In the genomic region with DNA sequence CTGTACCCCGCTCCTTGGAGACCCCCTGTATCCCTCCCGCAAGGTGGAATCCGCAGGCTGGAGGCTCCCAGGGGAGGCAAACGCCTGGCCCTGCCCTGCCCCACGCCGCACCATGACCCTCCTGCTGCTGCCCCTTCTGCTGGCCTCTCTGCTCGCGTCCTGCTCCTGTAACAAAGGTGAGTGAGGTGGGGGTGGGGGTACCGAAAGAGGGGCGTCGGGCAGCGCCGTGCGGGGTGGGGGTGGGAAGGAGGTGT, we compare ENCODE assay signal across 8 cellular contexts. TPM values are rescaled to one million over a fixed set of nuclear protein-coding genes. Genes with fewer than 3 reads are reported as not detected.
DNase-seq lines count a peak whose midpoint lies in the region; ATAC-seq, FAIRE-seq and TF ChIP-seq lines count a peak whose summit lies in the region.

No MANE protein-coding gene starts in this region.

- peak overlapping the region; percentile 95 for H3K4me3 Mint-ChIP-seq in memory B cell

- H3K27ac ChIP-seq in A673 (ENCODE audit: low read depth, low read length, poor library complexity, severe bottlenecking) (peak overlapping the region; percentile 58), K562 (ENCODE audit: extremely low read depth, low read depth, low read length) (peak overlapping the region; percentile 81; the same call in 1 of the 3 replicates), aorta (ENCODE audit: low read depth in 1 of 2, low read length in 2 of 2) (peak overlapping the region in 1 of 2 donors; percentile 35)

- peaks cover 35% of the 10 kb centered on the region for H3K79me2 ChIP-seq in K562 (ENCODE audit: control insufficient read depth, insufficient read depth, low read length)

- no peak for TF ChIP-seq CTCF in A673 (conservative IDR thresholded peaks at IDR 0.05; ENCODE audit: low read depth, low read length)
- no peak for TF ChIP-seq CTCF in K562 (IDR thresholded peaks at IDR 0.05 in 2 of 3, conservative IDR thresholded peaks at IDR 0.05 in 1 of 3; ENCODE audit: insufficient read depth in 2 of 3, low read depth in 1 of 3, low read length in 3 of 3)

- CTCF ChIA-PET in A673 (lab: Charles Lee) (no interaction called here), K562 (lab: Yijun Ruan, JAX; ENCODE audit: low intra/inter-chr PET ratio) (no interaction called here)

- no peak for TF ChIP-seq EP300 in K562 (IDR thresholded peaks at IDR 0.05; ENCODE audit: low read length)

- H3K4me1 Mint-ChIP-seq in memory B cell = peaks cover 24% of the 10 kb centered on the region

- H3K36me3 Mint-ChIP-seq in memory B cell = peaks cover 6% of the 10 kb centered on the region

- FAIRE-seq in K562 (lab: Jason Lieb, UNC) (no peak), GM19239 (lab: Jason Lieb, UNC) (no peak)

- H3K27me3 Mint-ChIP-seq in memory B cell = no peaks in the 10 kb centered on the region

- TF ChIP-seq POLR2A in K562 (conservative IDR thresholded peaks at IDR 0.05) = no peak

- 0 out of 2 replicates have a peak, but pooled peaks cover 2% of the 10 kb centered on the region for H4K20me1 ChIP-seq in K562 (replicated peaks; ENCODE audit: control insufficient read depth, insufficient read depth, low read length)

- H3K4me1 ChIP-seq in A673 (ENCODE audit: insufficient read depth, low read length, poor library complexity, severe bottlenecking) (no peaks in the 10 kb centered on the region), K562 (replicated peaks in 1 of 2; ENCODE audit: control insufficient read depth in 2 of 2, insufficient read depth in 2 of 2, low read length in 2 of 2) (peaks cover 28 to 49% of the 10 kb centered on the region in 2 experiments), aorta (ENCODE audit: control insufficient read depth in 1 of 2, insufficient read depth in 2 of 2, low read length in 2 of 2) (no peaks in the 10 kb centered on the region)

- H3K4me3 ChIP-seq in A673 (ENCODE audit: low read depth, low read length, poor library complexity, severe bottlenecking) (peak overlapping the region; percentile 59), K562 (peak overlapping the region; percentile 61), aorta (ENCODE audit: low read length in 2 of 2) (peak overlapping the region; percentile 37 to 66)

- no peaks in the 10 kb centered on the region for H3K9me1 ChIP-seq in K562 (ENCODE audit: control insufficient read depth, insufficient read depth, low read length)

- intact Hi-C loops in A673 (cut with micrococcal nuclease; ENCODE audit: unreplicated experiment) = no loop called here
- intact Hi-C loops in K562 (cut with micrococcal nuclease) = no loop called here
- intact Hi-C loops in aorta (cut with DNase I) = no loop called here

- H3K4me2 ChIP-seq in K562 (ENCODE audit: insufficient read depth, low read length) = peak overlapping the region; percentile 88

- no TSS peak for BruUV-seq in A673 (replicated peaks; lab: Mats Ljungman, UMichigan)
- BruUV-seq in K562 (replicated peaks; lab: Mats Ljungman, UMichigan) = no TSS peak

- H3K36me3 ChIP-seq in A673 (ENCODE audit: insufficient read depth, low read length, poor library complexity, severe bottlenecking) (no peaks in the 10 kb centered on the region), K562 (ENCODE audit: control insufficient read depth, insufficient read depth, low read length) (peaks cover 19% of the 10 kb centered on the region; the same call in 2 of the 3 replicates), aorta (ENCODE audit: control insufficient read depth in 1 of 2, insufficient read depth in 2 of 2, low read length in 1 of 2) (no peaks in the 10 kb centered on the region)

- H3K27me3 ChIP-seq in A673 (replicated peaks; ENCODE audit: insufficient read depth, low read depth, low read length, poor library complexity) = no peaks in the 10 kb centered on the region
- no peaks in the 10 kb centered on the region for H3K27me3 ChIP-seq in K562 (ENCODE audit: control insufficient read depth in 2 of 2, insufficient read depth in 2 of 2, low read length in 2 of 2)
- no peaks in the 10 kb centered on the region for H3K27me3 ChIP-seq in aorta (ENCODE audit: control insufficient read depth in 1 of 2, insufficient read depth in 2 of 2, low read length in 1 of 2)

- H2AFZ ChIP-seq in K562 (ENCODE audit: low read depth, low read length) = peak overlapping the region; percentile 84; the same call in 1 of the 2 replicates

- ATAC-seq in HG02759 (IDR thresholded peaks at IDR 0.05; ENCODE audit: unreplicated experiment) (peak; percentile 16), K562 (peak; percentile 13), memory B cell (ENCODE audit: low read depth) (peak; percentile 9), aorta (ENCODE audit: low FRiP score) (no peak), GM19397 (IDR thresholded peaks at IDR 0.05; ENCODE audit: unreplicated experiment) (no peak)

- POLR2A ChIA-PET in A673 (lab: Charles Lee; ENCODE audit: low non-redundant PET) (no interaction called here), K562 (lab: Yijun Ruan, JAX) (interaction anchor here (1.0 kb wide), 1 partner anchor 15 kb away, joined by 3 read pairs; no protein-coding TSS in a partner anchor)

- in situ Hi-C loops in K562 (cut with MboI) = no loop called here

- peak overlapping the region; percentile 68 to 91; a peak in 3 of 4 replicates for H3K9ac ChIP-seq in K562 (ENCODE audit: insufficient read depth in 1 of 2, low read depth in 2 of 2, low read length in 2 of 2)

- DNase-seq in A673 (ENCODE audit: low spot score) (no peak), K562 (ENCODE audit: extremely low read depth in 1 of 4, low spot score in 3 of 4) (no peak), memory B cell (ENCODE audit: low spot score in 2 of 2) (no peak), aorta (no peak), HUDEP-2 (lab: John Stamatoyannopoulos, UW; ENCODE audit: unreplicated experiment in 76 of 76) (no peak), GM19239 (ENCODE audit: insufficient read length, low spot score) (no peak)

- no peaks in the 10 kb centered on the region for H3K9me3 Mint-ChIP-seq in memory B cell

- peak overlapping the region; percentile 54 for H3K27ac Mint-ChIP-seq in memory B cell

- WGBS in K562 (ENCODE audit: insufficient coverage, low coverage, missing lambda C conversion rate) = 3% methylated on average over 6 of the region's 14 CpGs
- 0 to 1% methylated on average over 7 to 14 of the region's 14 CpGs for WGBS in aorta, 2 donors

- no peak for TF ChIP-seq RAD21 in K562 (CRISPR knock-in tag; conservative IDR thresholded peaks at IDR 0.05 in 1 of 2, IDR thresholded peaks at IDR 0.05 in 1 of 2)

- H3K9me3 ChIP-seq in A673 (ENCODE audit: low read depth, low read length, poor library complexity, severe bottlenecking) = no peaks in the 10 kb centered on the region
- no peaks in the 10 kb centered on the region for H3K9me3 ChIP-seq in K562 (replicated peaks; ENCODE audit: control insufficient read depth, insufficient read depth, low read depth, low read length)
- no peaks in the 10 kb centered on the region for H3K9me3 ChIP-seq in aorta (ENCODE audit: control insufficient read depth, low read length)

RNA-seq across cellular contexts. Expression of gene CLSTN3, which starts 0.3 kb away (rescaled TPM):
- total RNA-seq in A673 (2021) (10.7 and 12.1 TPM in 2 replicates), K562 (2014; rRNA removed) (7.8 and 11.0 TPM in 2 replicates), K562 (2014; rRNA removed; fragmentation: Illumina TruSeq; extraction: Trizol) (6.2 and 6.8 TPM in 2 replicates), K562 (2015; rRNA removed; fragmentation: Illumina TruSeq; extraction: Trizol) (4.3 and 5.5 TPM in 2 replicates), K562 (2021) (14.7 and 18.5 TPM in 2 replicates), aorta (10 to 100 TPM; 34.2 to 77.2 TPM)
- 71.8 and 159 TPM in 2 replicates for total RNA-seq in K562 (2011; cell fraction: chromatin; rRNA removed; ENCODE audit: low replicate concordance)
- 102 and 111 TPM in 2 replicates for total RNA-seq in K562 (2011; cell fraction: nucleolus; rRNA removed)
- total RNA-seq in K562 (2011; cell fraction: nucleoplasm; rRNA removed) = 67.6 and 87.0 TPM in 2 replicates
- polyA plus RNA-seq in K562 (2011; rRNA removed) (23.2 and 27.0 TPM in 2 replicates), K562 (2014; fragmentation: Illumina TruSeq; extraction: Trizol) (11.9 and 14.3 TPM in 2 replicates), K562 (2014; fragmentation: Nextera tagmentation; extraction: Ambion mirVana) (under 1 TPM; 0.08 to 0.10 TPM), K562 (2014; rRNA removed) (11.2 and 17.6 TPM in 2 replicates), aorta (10 to 100 TPM; 12.4 to 15.4 TPM)
- polyA plus RNA-seq in K562 (2011; cell fraction: cytosol; rRNA removed) = 27.9 and 42.2 TPM in 2 replicates
- polyA plus RNA-seq in K562 (2011; cell fraction: nucleus; rRNA removed) = 68.7 and 118 TPM in 2 replicates
- 13.5 and 15.5 TPM in 2 replicates for polyA plus RNA-seq in K562 (2012)
- polyA minus RNA-seq in K562 (2011; rRNA and poly(A)+ RNA removed) = 26.5 and 29.5 TPM in 2 replicates
- 31.0 and 36.0 TPM in 2 replicates for polyA minus RNA-seq in K562 (2011; cell fraction: cytosol; rRNA and poly(A)+ RNA removed)
- 29.4 TPM in 2 replicates for polyA minus RNA-seq in K562 (2011; cell fraction: nucleus; rRNA and poly(A)+ RNA removed)

RNA-seq across cellular contexts. Expression of gene RBP5, which starts 1.8 kb away (rescaled TPM):
- total RNA-seq in A673 (2021) = not detected in 2 replicates
- total RNA-seq in K562 (2011; cell fraction: chromatin; rRNA removed; ENCODE audit: low replicate concordance) = 9.0 and 19.8 TPM in 2 replicates
- 11.1 and 12.5 TPM in 2 replicates for total RNA-seq in K562 (2011; cell fraction: nucleolus; rRNA removed)
- total RNA-seq in K562 (2011; cell fraction: nucleoplasm; rRNA removed) = 7.3 and 12.5 TPM in 2 replicates
- 8.6 and 10.6 TPM in 2 replicates for total RNA-seq in K562 (2014; rRNA removed)
- 8.1 and 11.4 TPM in 2 replicates for total RNA-seq in K562 (2014; rRNA removed; fragmentation: Illumina TruSeq; extraction: Trizol)
- total RNA-seq in K562 (2015; rRNA removed; fragmentation: Illumina TruSeq; extraction: Trizol) = 10.5 and 10.9 TPM in 2 replicates
- total RNA-seq in K562 (2021) = 11.1 and 15.7 TPM in 2 replicates
- 9.1 and 12.0 TPM in 2 replicates for polyA plus RNA-seq in K562 (2011; rRNA removed)
- polyA plus RNA-seq in K562 (2011; cell fraction: cytosol; rRNA removed) = 12.2 and 14.5 TPM in 2 replicates
- polyA plus RNA-seq in K562 (2011; cell fraction: nucleus; rRNA removed) = 19.6 and 20.2 TPM in 2 replicates
- polyA plus RNA-seq in K562 (2012) = 10.1 and 19.0 TPM in 2 replicates
- polyA plus RNA-seq in K562 (2014; fragmentation: Illumina TruSeq; extraction: Trizol) = 18.7 and 22.1 TPM in 2 replicates
- 10 to 100 TPM; 12.1 to 22.5 TPM for polyA plus RNA-seq in K562 (2014; fragmentation: Nextera tagmentation; extraction: Ambion mirVana)
- 12.2 and 12.5 TPM in 2 replicates for polyA plus RNA-seq in K562 (2014; rRNA removed)
- 22.9 and 30.5 TPM in 2 replicates for polyA minus RNA-seq in K562 (2011; rRNA and poly(A)+ RNA removed)
- polyA minus RNA-seq in K562 (2011; cell fraction: cytosol; rRNA and poly(A)+ RNA removed) = 6.6 and 10.7 TPM in 2 replicates
- 3.0 and 11.4 TPM in 2 replicates for polyA minus RNA-seq in K562 (2011; cell fraction: nucleus; rRNA and poly(A)+ RNA removed)
- 10 to 100 TPM in 1 of 2 donors, 1 to 10 TPM in 1; 6.3 to 13.4 TPM for total RNA-seq in aorta
- polyA plus RNA-seq in aorta = 1 to 10 TPM in 1 of 2 donors, not detected in 1; 1.1 TPM

RNA-seq across cellular contexts. Expression of gene C1RL, which starts 21.4 kb away (rescaled TPM):
- 2.4 and 4.0 TPM in 2 replicates for total RNA-seq in A673 (2021)
- total RNA-seq in K562 (2011; cell fraction: chromatin; rRNA removed; ENCODE audit: low replicate concordance) = 21.5 and 28.9 TPM in 2 replicates
- 28.0 and 30.3 TPM in 2 replicates for total RNA-seq in K562 (2011; cell fraction: nucleolus; rRNA removed)
- total RNA-seq in K562 (2011; cell fraction: nucleoplasm; rRNA removed) = 31.4 and 33.9 TPM in 2 replicates
- 9.5 and 13.6 TPM in 2 replicates for total RNA-seq in K562 (2014; rRNA removed)
- total RNA-seq in K562 (2014; rRNA removed; fragmentation: Illumina TruSeq; extraction: Trizol) = 3.6 and 5.4 TPM in 2 replicates
- 7.6 and 8.0 TPM in 2 replicates for total RNA-seq in K562 (2015; rRNA removed; fragmentation: Illumina TruSeq; extraction: Trizol)
- 6.9 and 9.1 TPM in 2 replicates for total RNA-seq in K562 (2021)
- 6.3 and 6.8 TPM in 2 replicates for polyA plus RNA-seq in K562 (2011; rRNA removed)
- polyA plus RNA-seq in K562 (2011; cell fraction: cytosol; rRNA removed) = 7.0 and 15.3 TPM in 2 replicates
- polyA plus RNA-seq in K562 (2011; cell fraction: nucleus; rRNA removed) = 15.2 and 31.3 TPM in 2 replicates
- 5.0 and 22.5 TPM in 2 replicates for polyA plus RNA-seq in K562 (2012)
- polyA plus RNA-seq in K562 (2014; fragmentation: Illumina TruSeq; extraction: Trizol) = 7.3 and 8.8 TPM in 2 replicates
- polyA plus RNA-seq in K562 (2014; fragmentation: Nextera tagmentation; extraction: Ambion mirVana) = 1 to 10 TPM; 1.4 to 1.9 TPM
- polyA plus RNA-seq in K562 (2014; rRNA removed) = 10.7 and 13.7 TPM in 2 replicates
- 4.2 and 6.3 TPM in 2 replicates for polyA minus RNA-seq in K562 (2011; rRNA and poly(A)+ RNA removed)
- polyA minus RNA-seq in K562 (2011; cell fraction: cytosol; rRNA and poly(A)+ RNA removed) = 6.9 and 12.2 TPM in 2 replicates
- polyA minus RNA-seq in K562 (2011; cell fraction: nucleus; rRNA and poly(A)+ RNA removed) = 13.3 and 14.9 TPM in 2 replicates
- 100 to 1,000 TPM in 1 of 2 donors, 10 to 100 TPM in 1; 82.0 to 139 TPM for total RNA-seq in aorta
- 10 to 100 TPM; 14.5 to 85.1 TPM for polyA plus RNA-seq in aorta

RNA-seq across cellular contexts. Expression of gene C1R, which starts 38.2 kb away (rescaled TPM):
- total RNA-seq in A673 (2021) = 10.9 and 15.0 TPM in 2 replicates
- 1.5 and 1.9 TPM in 2 replicates for total RNA-seq in K562 (2011; cell fraction: chromatin; rRNA removed; ENCODE audit: low replicate concordance)
- total RNA-seq in K562 (2011; cell fraction: nucleolus; rRNA removed) = 0.50 and 0.66 TPM in 2 replicates
- total RNA-seq in K562 (2011; cell fraction: nucleoplasm; rRNA removed) = 0.37 and 1.8 TPM in 2 replicates
- total RNA-seq in K562 (2014; rRNA removed) = 0.16 and 1.0 TPM in 2 replicates
- total RNA-seq in K562 (2014; rRNA removed; fragmentation: Illumina TruSeq; extraction: Trizol) = 0.13 and 0.33 TPM in 2 replicates
- total RNA-seq in K562 (2015; rRNA removed; fragmentation: Illumina TruSeq; extraction: Trizol) = 0.14 and 0.19 TPM in 2 replicates
- total RNA-seq in K562 (2021) = 0.96 and 1.0 TPM in 2 replicates
- polyA plus RNA-seq in K562 (2011; rRNA removed) = 0.33 and 0.81 TPM in 2 replicates
- 0.42 and 0.77 TPM in 2 replicates for polyA plus RNA-seq in K562 (2011; cell fraction: cytosol; rRNA removed)
- polyA plus RNA-seq in K562 (2011; cell fraction: nucleus; rRNA removed) = 1.4 and 2.8 TPM in 2 replicates
- polyA plus RNA-seq in K562 (2012) = 0.20 and 0.98 TPM in 2 replicates
- 0.33 and 0.36 TPM in 2 replicates for polyA plus RNA-seq in K562 (2014; fragmentation: Illumina TruSeq; extraction: Trizol)
- under 1 TPM in 1 of 2 experiments, not detected in 1; 0.07 TPM for polyA plus RNA-seq in K562 (2014; fragmentation: Nextera tagmentation; extraction: Ambion mirVana)
- 0.11 and 0.53 TPM in 2 replicates for polyA plus RNA-seq in K562 (2014; rRNA removed)
- polyA minus RNA-seq in K562 (2011; rRNA and poly(A)+ RNA removed) = 0.28 and 0.99 TPM in 2 replicates
- polyA minus RNA-seq in K562 (2011; cell fraction: cytosol; rRNA and poly(A)+ RNA removed) = 1.5 TPM in 1 of 2 replicates, not detected in the other
- 0.40 and 0.67 TPM in 2 replicates for polyA minus RNA-seq in K562 (2011; cell fraction: nucleus; rRNA and poly(A)+ RNA removed)
- total RNA-seq in aorta = 1,000 to 10,000 TPM in 1 of 2 donors, 100 to 1,000 TPM in 1; 769 to 1,570 TPM
- polyA plus RNA-seq in aorta = 1,000 to 10,000 TPM in 1 of 2 donors, 100 to 1,000 TPM in 1; 148 to 1,159 TPM

RNA-seq across cellular contexts. Expression of gene PEX5, which starts 59.0 kb away (rescaled TPM):
- 36.9 and 42.7 TPM in 2 replicates for total RNA-seq in A673 (2021)
- total RNA-seq in K562 (2011; cell fraction: chromatin; rRNA removed; ENCODE audit: low replicate concordance) = 29.2 and 34.4 TPM in 2 replicates
- 26.8 and 27.6 TPM in 2 replicates for total RNA-seq in K562 (2011; cell fraction: nucleolus; rRNA removed)
- total RNA-seq in K562 (2011; cell fraction: nucleoplasm; rRNA removed) = 32.8 and 35.0 TPM in 2 replicates
- total RNA-seq in K562 (2014; rRNA removed) = 11.0 and 18.1 TPM in 2 replicates
- total RNA-seq in K562 (2014; rRNA removed; fragmentation: Illumina TruSeq; extraction: Trizol) = 13.1 and 13.6 TPM in 2 replicates
- 12.9 and 14.0 TPM in 2 replicates for total RNA-seq in K562 (2015; rRNA removed; fragmentation: Illumina TruSeq; extraction: Trizol)
- total RNA-seq in K562 (2021) = 25.0 and 26.1 TPM in 2 replicates
- polyA plus RNA-seq in K562 (2011; rRNA removed) = 14.4 and 18.4 TPM in 2 replicates
- polyA plus RNA-seq in K562 (2011; cell fraction: cytosol; rRNA removed) = 15.5 and 15.8 TPM in 2 replicates
- polyA plus RNA-seq in K562 (2011; cell fraction: nucleus; rRNA removed) = 32.5 and 35.7 TPM in 2 replicates
- 15.3 and 21.1 TPM in 2 replicates for polyA plus RNA-seq in K562 (2012)
- 16.6 and 20.2 TPM in 2 replicates for polyA plus RNA-seq in K562 (2014; fragmentation: Illumina TruSeq; extraction: Trizol)
- 1 to 10 TPM; 1.4 to 1.5 TPM for polyA plus RNA-seq in K562 (2014; fragmentation: Nextera tagmentation; extraction: Ambion mirVana)
- 14.8 and 17.3 TPM in 2 replicates for polyA plus RNA-seq in K562 (2014; rRNA removed)
- 17.9 and 19.5 TPM in 2 replicates for polyA minus RNA-seq in K562 (2011; rRNA and poly(A)+ RNA removed)
- 10.4 and 10.5 TPM in 2 replicates for polyA minus RNA-seq in K562 (2011; cell fraction: cytosol; rRNA and poly(A)+ RNA removed)
- 17.1 and 20.1 TPM in 2 replicates for polyA minus RNA-seq in K562 (2011; cell fraction: nucleus; rRNA and poly(A)+ RNA removed)
- 10 to 100 TPM; 37.9 to 45.6 TPM for total RNA-seq in aorta
- polyA plus RNA-seq in aorta = 10 to 100 TPM; 25.5 to 29.7 TPM

Comparison
In these comparisons a context has a peak if more than half of its experiments do, and no peak if none do; other contexts are left out.
1. ATAC-seq: peak in HG02759 (single experiment), K562 (single experiment) and memory B cell (single experiment); none in aorta (single experiment) and GM19397 (single experiment).
2. Peak in every context shown above with its lines, with median percentiles within 50 percentile points of each other: H3K4me3 ChIP-seq.